ENCODE assay signal across 12 cellular contexts in genomic region chr9:128215491-128216404, GRCh38. TPM values are rescaled to one million over a fixed set of nuclear protein-coding genes. Genes with fewer than 3 reads are reported as not detected.
DNase-seq lines count a peak whose midpoint lies in the region; ATAC-seq and TF ChIP-seq lines count a peak whose summit lies in the region.
"Had no signal": no experiment of that assay in that cellular context is flagged by ENCODE, and none has a peak within 500 bp of the region (broad histone marks: within the 10 kb centered on the region; RNA-seq: fewer than 3 reads in every experiment).

No MANE protein-coding gene starts in this region.

- CTCF ChIA-PET in mammary epithelial cell (lab: Charles Lee; ENCODE audit: low non-redundant PET): no interaction called here

- no peak for TF ChIP-seq CTCF in HFFc6 (IDR thresholded peaks at IDR 0.05)
- no peak for TF ChIP-seq CTCF in mammary epithelial cell (conservative IDR thresholded peaks at IDR 0.05 in 1 of 2, IDR thresholded peaks at IDR 0.05 in 1 of 2; ENCODE audit: extremely low read depth in 1 of 2, insufficient read depth in 1 of 2, low read depth in 1 of 2, low read length in 2 of 2)
- TF ChIP-seq CTCF in left lung (IDR thresholded peaks at IDR 0.05): no peak
- no peak for TF ChIP-seq CTCF in thyroid gland (IDR thresholded peaks at IDR 0.05)

- H3K27me3 ChIP-seq in mammary epithelial cell (ENCODE audit: insufficient read depth, low read length) (no peaks in the 10 kb centered on the region), left lung (peaks cover 0 to 11% of the 10 kb centered on the region in 2 donors), thyroid gland (no peaks in the 10 kb centered on the region)

- H2AFZ ChIP-seq in mammary epithelial cell (ENCODE audit: low read depth, low read length): peak overlapping the region; percentile 86

- H3K9me3 ChIP-seq in mammary epithelial cell (replicated peaks; ENCODE audit: insufficient read depth, low read length): no peaks in the 10 kb centered on the region
- H3K9me3 ChIP-seq in left lung: no peaks in the 10 kb centered on the region
- no peaks in the 10 kb centered on the region for H3K9me3 ChIP-seq in thyroid gland
- H3K9me3 ChIP-seq: HAP-1 had no signal

- no peak for TF ChIP-seq POLR2A in thyroid gland (IDR thresholded peaks at IDR 0.05)

- H3K9me3 Mint-ChIP-seq in HFFc6: no peaks in the 10 kb centered on the region
- no peaks in the 10 kb centered on the region for H3K9me3 Mint-ChIP-seq in activated naive CD4-positive, alpha-beta T cell treated with anti-CD3 and anti-CD28 coated beads, Interleukin-2, amount 50 U/mL, for 72 hours
- H3K9me3 Mint-ChIP-seq: central memory CD8-positive, alpha-beta T cell had no signal

- H3K36me3 ChIP-seq in mammary epithelial cell (ENCODE audit: insufficient read depth, low read length): no peaks in the 10 kb centered on the region
- H3K36me3 ChIP-seq in left lung: no peaks in the 10 kb centered on the region
- no peaks in the 10 kb centered on the region for H3K36me3 ChIP-seq in thyroid gland

- peak overlapping the region; percentile 94 for H3K27ac Mint-ChIP-seq in HFFc6
- H3K27ac Mint-ChIP-seq in activated naive CD4-positive, alpha-beta T cell treated with anti-CD3 and anti-CD28 coated beads, Interleukin-2, amount 50 U/mL, for 72 hours: no peak overlapping the region

- H3K4me2 ChIP-seq in mammary epithelial cell (ENCODE audit: insufficient read depth, low read depth, low read length): no peak overlapping the region

- dilution Hi-C loops in mammary epithelial cell (cut with HindIII; ENCODE audit: low sequenced_read_pairs): no loop called here

- 80% methylated on average over 4 of the region's 10 CpGs for WGBS in mammary epithelial cell (ENCODE audit: low coverage, missing lambda C conversion rate)
- WGBS in thyroid gland, 2 donors: 65 to 72% methylated on average over 5 to 9 of the region's 10 CpGs

- H3K4me3 Mint-ChIP-seq in HFFc6: peak overlapping the region; percentile 22; the same call in 1 of the 2 replicates
- H3K4me3 Mint-ChIP-seq: central memory CD8-positive, alpha-beta T cell had no signal

- H3K4me3 ChIP-seq in mammary epithelial cell (replicated peaks in 1 of 3; ENCODE audit: insufficient read depth in 1 of 3, low read depth in 2 of 3, low read length in 3 of 3) (no peak overlapping the region), left lung (no peak overlapping the region), thyroid gland (replicated peaks in 1 of 3) (no peak overlapping the region)
- H3K4me3 ChIP-seq: HAP-1, lung had no signal

- H3K27ac ChIP-seq in mammary epithelial cell (ENCODE audit: insufficient read depth, low read depth, low read length): no peak overlapping the region
- H3K27ac ChIP-seq in left lung: peak overlapping the region in 1 of 2 donors; percentile 69
- peak overlapping the region in 2 of 3 donors; percentile 11 to 54 for H3K27ac ChIP-seq in thyroid gland

- no TSS peak for BruUV-seq in mammary epithelial cell (replicated peaks; lab: Mats Ljungman, UMichigan)

- in situ Hi-C loops in mammary epithelial cell (cut with MboI; ENCODE audit: low sequenced_read_pairs in 2 of 2): no loop called here

- H4K20me1 ChIP-seq in mammary epithelial cell (ENCODE audit: insufficient read depth, low read length): no peaks in the 10 kb centered on the region

- peaks cover 2% of the 10 kb centered on the region; the same call in 1 of the 2 replicates for H3K27me3 Mint-ChIP-seq in HFFc6 (ENCODE audit: insufficient read depth)

- H3K4me1 ChIP-seq in mammary epithelial cell (ENCODE audit: insufficient read depth, low read length): peaks cover 15% of the 10 kb centered on the region
- H3K4me1 ChIP-seq in left lung: peaks cover 6 to 18% of the 10 kb centered on the region in 2 donors
- H3K4me1 ChIP-seq in thyroid gland: peaks cover 0 to 10% of the 10 kb centered on the region in 2 donors
- H3K4me1 ChIP-seq: HAP-1 had no signal

- H3K9ac ChIP-seq in mammary epithelial cell (ENCODE audit: insufficient read depth, low read length): no peak overlapping the region

- peaks cover 10% of the 10 kb centered on the region; the same call in 1 of the 2 replicates for H3K36me3 Mint-ChIP-seq in HFFc6 (ENCODE audit: low read depth)
- no peaks in the 10 kb centered on the region for H3K36me3 Mint-ChIP-seq in activated naive CD4-positive, alpha-beta T cell treated with anti-CD3 and anti-CD28 coated beads, Interleukin-2, amount 50 U/mL, for 72 hours

- DNase-seq in HFFc6 (peak; percentile 64), mammary epithelial cell (no peak), left lung (peak in 1 of 2 donors; percentile 64), thyroid gland (no peak), left colon (no peak), NCI-H748 (lab: John Stamatoyannopoulos, UW; ENCODE audit: unreplicated experiment) (no peak), HuH-7.5 (ENCODE audit: low spot score) (no peak)
- DNase-seq in activated naive CD4-positive, alpha-beta T cell treated with anti-CD3 and anti-CD28 coated beads, Interleukin-2, amount 50 U/mL, for 72 hours (ENCODE audit: low spot score in 2 of 2): no peak
- DNase-seq: activated CD4-positive, CD25-positive, alpha-beta regulatory T cell treated with anti-CD3 and anti-CD28 coated beads, Interleukin-2, amount 50 U/mL, for 72 hours had no signal

- intact Hi-C loops in mammary epithelial cell (cut with micrococcal nuclease) (loop anchor here (5.0 kb wide), 1 partner anchor 37 kb away; no protein-coding TSS in a partner anchor), left lung (cut with DNase I) (no loop called here), thyroid gland (cut with DNase I) (no loop called here), left colon (cut with DNase I, micrococcal nuclease) (no loop called here)

- no peaks in the 10 kb centered on the region for H3K79me2 ChIP-seq in mammary epithelial cell (ENCODE audit: insufficient read depth, low read length)

- ATAC-seq in left lung (peak; percentile 31), left colon (no peak)
- ATAC-seq in activated naive CD4-positive, alpha-beta T cell treated with anti-CD3 and anti-CD28 coated beads, Interleukin-2, amount 50 U/mL, for 72 hours: no peak

- H3K4me1 Mint-ChIP-seq in HFFc6 (ENCODE audit: low read depth): peaks cover 43% of the 10 kb centered on the region

RNA-seq across cellular contexts. Expression of gene DNM1, which starts 12.6 kb away (rescaled TPM):
- total RNA-seq in HFFc6 (2021; fragmentation: NEBNext Ultra II Directional; extraction: Animal tissue kit (Norgen Biotek cat#: 25700)): 10 to 100 TPM; 17.4 to 38.2 (median 32.7) TPM
- total RNA-seq in mammary epithelial cell: 1 to 10 TPM in 1 of 2 donors, under 1 TPM in 1; 0.67 to 3.2 TPM
- 0.50 TPM for polyA plus RNA-seq in mammary epithelial cell
- not detected for polyA minus RNA-seq in mammary epithelial cell
- 10 to 100 TPM in 1 of 2 donors, 1 to 10 TPM in 1; 9.0 to 17.2 TPM for total RNA-seq in left lung
- 1 to 10 TPM; 4.7 to 9.2 (median 5.4) TPM for total RNA-seq in thyroid gland
- 1 to 10 TPM; 3.8 to 7.8 TPM for total RNA-seq in left colon
- 1 to 10 TPM; 1.6 to 5.1 TPM for total RNA-seq in activated naive CD4-positive, alpha-beta T cell treated with anti-CD3 and anti-CD28 coated beads, Interleukin-2, amount 50 U/mL, for 72 hours

RNA-seq across cellular contexts. Expression of gene CIZ1, which starts 24.4 kb away (rescaled TPM):
- 100 to 1,000 TPM; 119 to 168 (median 148) TPM for total RNA-seq in HFFc6 (2021; fragmentation: NEBNext Ultra II Directional; extraction: Animal tissue kit (Norgen Biotek cat#: 25700))
- total RNA-seq in mammary epithelial cell (100 to 1,000 TPM in 1 of 2 donors, 10 to 100 TPM in 1; 36.0 to 109 TPM), left lung (100 to 1,000 TPM; 102 to 115 TPM), thyroid gland (10 to 100 TPM; 47.8 to 58.5 (median 52.7) TPM), left colon (100 to 1,000 TPM in 1 of 2 donors, 10 to 100 TPM in 1; 88.9 to 103 TPM)
- polyA plus RNA-seq in mammary epithelial cell: 25.5 TPM
- 130 TPM for polyA minus RNA-seq in mammary epithelial cell
- total RNA-seq in activated naive CD4-positive, alpha-beta T cell treated with anti-CD3 and anti-CD28 coated beads, Interleukin-2, amount 50 U/mL, for 72 hours: 100 to 1,000 TPM in 1 of 2 donors, 10 to 100 TPM in 1; 60.1 to 111 TPM

RNA-seq across cellular contexts. Expression of gene BBLN, which starts 55.7 kb away (rescaled TPM):
- total RNA-seq in HFFc6 (2021; fragmentation: NEBNext Ultra II Directional; extraction: Animal tissue kit (Norgen Biotek cat#: 25700)): 10 to 100 TPM; 45.7 to 63.2 (median 50.5) TPM
- 10 to 100 TPM; 56.9 to 63.3 TPM for total RNA-seq in mammary epithelial cell
- 58.9 TPM for polyA plus RNA-seq in mammary epithelial cell
- polyA minus RNA-seq in mammary epithelial cell: 11.0 TPM
- total RNA-seq in left lung: 10 to 100 TPM; 38.4 to 66.0 TPM
- total RNA-seq in thyroid gland: 100 to 1,000 TPM in 3 of 4 donors, 10 to 100 TPM in 1; 98.1 to 204 (median 172) TPM
- 10 to 100 TPM; 35.6 to 50.5 TPM for total RNA-seq in left colon
- total RNA-seq in activated naive CD4-positive, alpha-beta T cell treated with anti-CD3 and anti-CD28 coated beads, Interleukin-2, amount 50 U/mL, for 72 hours: 10 to 100 TPM; 67.6 to 82.2 TPM
